ENCODE assay signal across 23 cellular contexts in genomic region chr1:5552787-5553484, GRCh38.
"Had no signal": no experiment of that assay in that cellular context is flagged by ENCODE, and none has a peak within 500 bp of the region (broad histone marks: within the 10 kb centered on the region; RNA-seq: fewer than 3 reads in every experiment).

No MANE protein-coding gene starts in this region.

- H3K27me3 ChIP-seq: colonic mucosa, foreskin keratinocyte, left lung had no signal

- H3K27ac Mint-ChIP-seq: dendritic cell treated with granulocyte-macrophage colony-stimulating factor and Interleukin-4, amounts not matched to agents 40 ng/mL and 50 ng/mL, for 4 days; effector memory CD8-positive, alpha-beta T cell; endodermal cell; mesothelial cell of epicardium had no signal

- H3K36me3 Mint-ChIP-seq: mesothelial cell of epicardium had no signal

- H3K9me3 Mint-ChIP-seq: dendritic cell treated with granulocyte-macrophage colony-stimulating factor and Interleukin-4, amounts not matched to agents 40 ng/mL and 50 ng/mL, for 4 days had no signal

- DNase-seq: cerebellar nuclear complex; colonic mucosa; cortex of kidney; effector CD8-positive, alpha-beta T cell; effector memory CD8-positive, alpha-beta T cell; endodermal cell; erythroblast; foreskin keratinocyte; glutamatergic neuron; head of caudate nucleus; heart right ventricle; hippocampal formation; left cardiac atrium; left lung; left ventricle myocardium superior; lower lobe of right lung; mesenchymal stem cell; mucosa of descending colon had no signal

- H3K36me3 ChIP-seq: colonic mucosa, heart right ventricle, left lung, lower lobe of right lung had no signal

- H3K4me3 ChIP-seq: colonic mucosa, heart right ventricle, left lung, lower lobe of right lung, mucosa of descending colon had no signal

- H3K27ac ChIP-seq: colonic mucosa, epithelial cell of prostate, foreskin keratinocyte, heart right ventricle, left lung, lower lobe of right lung had no signal

- H3K4me1 ChIP-seq: colonic mucosa, foreskin keratinocyte, heart right ventricle, left lung, lower lobe of right lung had no signal

- H3K4me1 Mint-ChIP-seq: central memory CD8-positive, alpha-beta T cell; endodermal cell; mesothelial cell of epicardium had no signal

- H3K4me3 Mint-ChIP-seq: central memory CD8-positive, alpha-beta T cell; dendritic cell treated with granulocyte-macrophage colony-stimulating factor and Interleukin-4, amounts not matched to agents 40 ng/mL and 50 ng/mL, for 4 days; effector memory CD8-positive, alpha-beta T cell; endodermal cell; mesothelial cell of epicardium had no signal

- ATAC-seq: effector memory CD8-positive, alpha-beta T cell; esophagus mucosa; foreskin keratinocyte; heart right ventricle; left cardiac atrium; left lung; left ventricle myocardium superior; lower lobe of right lung; mucosa of descending colon had no signal

- H3K9me3 ChIP-seq: colonic mucosa, lower lobe of right lung, mucosa of descending colon had no signal
